In genomic region chr16:29789775-29790182, GRCh38 we compare ENCODE assay signal across 8 cellular contexts. TPM values are rescaled to one million over a fixed set of nuclear protein-coding genes. Genes with fewer than 3 reads are reported as not detected.
DNase-seq lines count a peak whose midpoint lies in the region; ATAC-seq and TF ChIP-seq lines count a peak whose summit lies in the region.

No MANE protein-coding gene starts in this region.

- in situ Hi-C loops in GM13977 (cut with MboI; ENCODE audit: low pct_unique_long_range_greater_than_20kb, low sequenced_read_pairs, unreplicated experiment) = loop anchor here (10.0 kb wide), 1 partner anchor 55 kb away; no protein-coding TSS in a partner anchor

- H3K9me3 Mint-ChIP-seq in GM23338 = no peaks in the 10 kb centered on the region

- TF ChIP-seq CTCF in GM23338 (conservative IDR thresholded peaks at IDR 0.05; ENCODE audit: low read depth in 2 of 2) (no peak), foreskin keratinocyte (conservative IDR thresholded peaks at IDR 0.05) (no peak), GM13977 (IDR thresholded peaks at IDR 0.05; ENCODE audit: extremely low read depth, insufficient read depth, missing control alignments) (no peak)

- H3K36me3 Mint-ChIP-seq in GM23338 (ENCODE audit: low read depth) = peaks cover 19% of the 10 kb centered on the region

- H3K27me3 ChIP-seq in GM23338 (ENCODE audit: insufficient read depth) = peaks cover under 1% of the 10 kb centered on the region; the same call in 1 of the 2 replicates
- H3K27me3 ChIP-seq in foreskin keratinocyte = no peaks in the 10 kb centered on the region
- H3K27me3 ChIP-seq in skeletal muscle satellite cell (ENCODE audit: control insufficient read depth, insufficient read depth, low read length) = no peaks in the 10 kb centered on the region

- H3K27me3 Mint-ChIP-seq in GM23338 (ENCODE audit: insufficient read depth, low read depth, poor library complexity) = peaks cover 19% of the 10 kb centered on the region

- peak overlapping the region; percentile 98 for H2AFZ ChIP-seq in GM23338

- peaks cover 7% of the 10 kb centered on the region; the same call in 1 of the 2 replicates for H3K4me1 ChIP-seq in GM23338 (ENCODE audit: insufficient read depth)
- H3K4me1 ChIP-seq in foreskin keratinocyte = no peaks in the 10 kb centered on the region
- peaks cover 21% of the 10 kb centered on the region for H3K4me1 ChIP-seq in skeletal muscle satellite cell (ENCODE audit: control insufficient read depth, insufficient read depth, low read length)

- no peaks in the 10 kb centered on the region for H3K9me3 ChIP-seq in skeletal muscle satellite cell (replicated peaks; ENCODE audit: low read length)

- peaks cover 42% of the 10 kb centered on the region for H3K79me2 ChIP-seq in GM23338 (replicated peaks; ENCODE audit: insufficient read depth)

- peaks cover 20% of the 10 kb centered on the region; the same call in 1 of the 2 replicates for H3F3A ChIP-seq in GM23338 (replicated peaks; ENCODE audit: low read depth)

- peak overlapping the region; percentile 99 for H3K4me3 Mint-ChIP-seq in GM23338

- ATAC-seq in GM23338 = peak; percentile 3
- peak; percentile 5 for ATAC-seq in SK-N-SH treated with all-trans-retinoic acid at 6 μM for 48 hours
- no peak for ATAC-seq in foreskin keratinocyte
- ATAC-seq in HG03442 (IDR thresholded peaks at IDR 0.05; ENCODE audit: unreplicated experiment) = no peak
- no peak for ATAC-seq in GM21825 (IDR thresholded peaks at IDR 0.05; ENCODE audit: unreplicated experiment)

- peaks cover 30% of the 10 kb centered on the region for H4K20me1 ChIP-seq in GM23338 (replicated peaks; ENCODE audit: insufficient read depth)

- peak overlapping the region; percentile 93 for H3K4me2 ChIP-seq in GM23338
- peak overlapping the region; percentile 94 for H3K4me2 ChIP-seq in skeletal muscle satellite cell (ENCODE audit: low read length)

- no peaks in the 10 kb centered on the region for H3K9me2 ChIP-seq in GM23338 (ENCODE audit: insufficient read depth)

- H3K4me1 Mint-ChIP-seq in GM23338 = peaks cover 21% of the 10 kb centered on the region

- H3K27ac Mint-ChIP-seq in GM23338 = peak overlapping the region; percentile 96

- H3K27ac ChIP-seq in GM23338 (ENCODE audit: low read depth) (peak overlapping the region; percentile 94), foreskin keratinocyte (peak overlapping the region; percentile 43)

- DNase-seq in GM23338 (ENCODE audit: low spot score) (peak; percentile 27), foreskin keratinocyte (no peak), GM13977 (ENCODE audit: low spot score) (no peak), NCI-H1930 (lab: John Stamatoyannopoulos, UW) (no peak)

- H3K9ac ChIP-seq in skeletal muscle satellite cell (ENCODE audit: low read depth, low read length) = peak overlapping the region; percentile 84

- H3K36me3 ChIP-seq in GM23338 (ENCODE audit: insufficient read depth) (no peaks in the 10 kb centered on the region), skeletal muscle satellite cell (ENCODE audit: insufficient read depth, low read length) (no peaks in the 10 kb centered on the region)

- H3K4me3 ChIP-seq in GM23338 = peak overlapping the region; percentile 95
- H3K4me3 ChIP-seq in skeletal muscle satellite cell (ENCODE audit: low read length) = peak overlapping the region; percentile 75

TF ChIP-seq in GM23338, 12 proteins besides CTCF, POLR2A, EP300 and RAD21 (continues in another document):
- TF ChIP-seq STAT1 (IDR thresholded peaks at IDR 0.05; ENCODE audit: unreplicated experiment) = no peak
- TF ChIP-seq, protein P1, sequence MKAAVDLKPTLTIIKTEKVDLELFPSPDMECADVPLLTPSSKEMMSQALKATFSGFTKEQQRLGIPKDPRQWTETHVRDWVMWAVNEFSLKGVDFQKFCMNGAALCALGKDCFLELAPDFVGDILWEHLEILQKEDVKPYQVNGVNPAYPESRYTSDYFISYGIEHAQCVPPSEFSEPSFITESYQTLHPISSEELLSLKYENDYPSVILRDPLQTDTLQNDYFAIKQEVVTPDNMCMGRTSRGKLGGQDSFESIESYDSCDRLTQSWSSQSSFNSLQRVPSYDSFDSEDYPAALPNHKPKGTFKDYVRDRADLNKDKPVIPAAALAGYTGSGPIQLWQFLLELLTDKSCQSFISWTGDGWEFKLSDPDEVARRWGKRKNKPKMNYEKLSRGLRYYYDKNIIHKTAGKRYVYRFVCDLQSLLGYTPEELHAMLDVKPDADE (IDR thresholded peaks at IDR 0.05) = no peak
- no peak for TF ChIP-seq ZNF331 (CRISPR knock-in tag; IDR thresholded peaks at IDR 0.05; ENCODE audit: low read depth)
- TF ChIP-seq ZNF114 (CRISPR knock-in tag; IDR thresholded peaks at IDR 0.05) = no peak
- TF ChIP-seq POLR2AphosphoS5 (IDR thresholded peaks at IDR 0.05; ENCODE audit: low read depth) = no peak
- TF ChIP-seq JUNB (IDR thresholded peaks at IDR 0.05; ENCODE audit: unreplicated experiment) = no peak
- TF ChIP-seq EZH2 (IDR thresholded peaks at IDR 0.05; ENCODE audit: low read depth, unreplicated experiment) = no peak
- no peak for TF ChIP-seq EZH2phosphoT487 (IDR thresholded peaks at IDR 0.05; ENCODE audit: unreplicated experiment)

TF ChIP-seq in SK-N-SH treated with all-trans-retinoic acid at 6 μM for 48 hours, 23 proteins besides CTCF, POLR2A, EP300 and RAD21 (continues in another document):
- TF ChIP-seq SNAI2 (CRISPR knock-in tag; IDR thresholded peaks at IDR 0.05) (no peak), ZFP30 (CRISPR knock-in tag; IDR thresholded peaks at IDR 0.05) (no peak), RARB (CRISPR knock-in tag; IDR thresholded peaks at IDR 0.05) (no peak), ISL1 (CRISPR knock-in tag; IDR thresholded peaks at IDR 0.05) (no peak), POU6F1 (CRISPR knock-in tag; IDR thresholded peaks at IDR 0.05; ENCODE audit: borderline replicate concordance, low read depth) (no peak)
- TF ChIP-seq, protein P2, sequence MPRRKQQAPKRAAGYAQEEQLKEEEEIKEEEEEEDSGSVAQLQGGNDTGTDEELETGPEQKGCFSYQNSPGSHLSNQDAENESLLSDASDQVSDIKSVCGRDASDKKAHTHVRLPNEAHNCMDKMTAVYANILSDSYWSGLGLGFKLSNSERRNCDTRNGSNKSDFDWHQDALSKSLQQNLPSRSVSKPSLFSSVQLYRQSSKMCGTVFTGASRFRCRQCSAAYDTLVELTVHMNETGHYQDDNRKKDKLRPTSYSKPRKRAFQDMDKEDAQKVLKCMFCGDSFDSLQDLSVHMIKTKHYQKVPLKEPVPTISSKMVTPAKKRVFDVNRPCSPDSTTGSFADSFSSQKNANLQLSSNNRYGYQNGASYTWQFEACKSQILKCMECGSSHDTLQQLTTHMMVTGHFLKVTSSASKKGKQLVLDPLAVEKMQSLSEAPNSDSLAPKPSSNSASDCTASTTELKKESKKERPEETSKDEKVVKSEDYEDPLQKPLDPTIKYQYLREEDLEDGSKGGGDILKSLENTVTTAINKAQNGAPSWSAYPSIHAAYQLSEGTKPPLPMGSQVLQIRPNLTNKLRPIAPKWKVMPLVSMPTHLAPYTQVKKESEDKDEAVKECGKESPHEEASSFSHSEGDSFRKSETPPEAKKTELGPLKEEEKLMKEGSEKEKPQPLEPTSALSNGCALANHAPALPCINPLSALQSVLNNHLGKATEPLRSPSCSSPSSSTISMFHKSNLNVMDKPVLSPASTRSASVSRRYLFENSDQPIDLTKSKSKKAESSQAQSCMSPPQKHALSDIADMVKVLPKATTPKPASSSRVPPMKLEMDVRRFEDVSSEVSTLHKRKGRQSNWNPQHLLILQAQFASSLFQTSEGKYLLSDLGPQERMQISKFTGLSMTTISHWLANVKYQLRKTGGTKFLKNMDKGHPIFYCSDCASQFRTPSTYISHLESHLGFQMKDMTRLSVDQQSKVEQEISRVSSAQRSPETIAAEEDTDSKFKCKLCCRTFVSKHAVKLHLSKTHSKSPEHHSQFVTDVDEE (CRISPR knock-in tag; IDR thresholded peaks at IDR 0.05) = no peak

RNA-seq across cellular contexts. Expression of gene KIF22, which starts 0.8 kb away (rescaled TPM):
- total RNA-seq in GM23338 (2014; rRNA removed; shearing (Covaris generic)) = 179 and 192 TPM in 2 replicates
- polyA plus RNA-seq in GM23338 (2016; fragmentation: Nextera tagmentation; extraction: Ambion mirVana) (110 and 120 TPM in 2 replicates), foreskin keratinocyte (77.1 and 90.6 TPM in 2 replicates)
- total RNA-seq in foreskin keratinocyte = 71.9 and 89.9 TPM in 2 replicates
- 34.5 and 46.1 TPM in 2 replicates for total RNA-seq in skeletal muscle satellite cell (2012; rRNA removed)

RNA-seq across cellular contexts. Expression of gene ZG16, which starts 11.7 kb away (rescaled TPM):
- not detected in 2 replicates for total RNA-seq in GM23338 (2014; rRNA removed; shearing (Covaris generic))
- polyA plus RNA-seq in GM23338 (2016; fragmentation: Nextera tagmentation; extraction: Ambion mirVana) (not detected in 2 replicates), foreskin keratinocyte (0.02 TPM in 1 of 2 replicates, not detected in the other)
- not detected in 2 replicates for total RNA-seq in foreskin keratinocyte
- total RNA-seq in skeletal muscle satellite cell (2012; rRNA removed) = not detected in 2 replicates

RNA-seq across cellular contexts. Expression of gene MAZ, which starts 16.6 kb away (rescaled TPM):
- total RNA-seq in GM23338 (2014; rRNA removed; shearing (Covaris generic)) = 181 and 270 TPM in 2 replicates
- polyA plus RNA-seq in GM23338 (2016; fragmentation: Nextera tagmentation; extraction: Ambion mirVana) (155 and 170 TPM in 2 replicates), foreskin keratinocyte (154 and 167 TPM in 2 replicates)
- total RNA-seq in foreskin keratinocyte = 171 and 172 TPM in 2 replicates
- 167 and 206 TPM in 2 replicates for total RNA-seq in skeletal muscle satellite cell (2012; rRNA removed)

RNA-seq across cellular contexts. Expression of gene PRRT2, which starts 22.2 kb away (rescaled TPM):
- total RNA-seq in GM23338 (2014; rRNA removed; shearing (Covaris generic)) = 8.9 and 13.3 TPM in 2 replicates
- polyA plus RNA-seq in GM23338 (2016; fragmentation: Nextera tagmentation; extraction: Ambion mirVana) = 13.6 and 16.6 TPM in 2 replicates
- total RNA-seq in foreskin keratinocyte = 0.11 and 0.51 TPM in 2 replicates
- polyA plus RNA-seq in foreskin keratinocyte = 0.06 and 0.24 TPM in 2 replicates
- 0.25 and 2.0 TPM in 2 replicates for total RNA-seq in skeletal muscle satellite cell (2012; rRNA removed)

RNA-seq across cellular contexts. Expression of gene PAGR1, which starts 26.2 kb away (rescaled TPM):
- 59.7 and 67.6 TPM in 2 replicates for total RNA-seq in GM23338 (2014; rRNA removed; shearing (Covaris generic))
- polyA plus RNA-seq in GM23338 (2016; fragmentation: Nextera tagmentation; extraction: Ambion mirVana) (76.7 and 78.7 TPM in 2 replicates), foreskin keratinocyte (51.7 and 54.6 TPM in 2 replicates)
- 41.9 and 50.4 TPM in 2 replicates for total RNA-seq in foreskin keratinocyte
- total RNA-seq in skeletal muscle satellite cell (2012; rRNA removed) = 18.6 and 19.8 TPM in 2 replicates

Comparison
In these comparisons a context has a peak if more than half of its experiments do, and no peak if none do; other contexts are left out.
1. ATAC-seq: peak in GM23338 (single experiment) and SK-N-SH treated with all-trans-retinoic acid at 6 μM for 48 hours (single experiment); none in foreskin keratinocyte (single experiment), HG03442 (single experiment) and GM21825 (single experiment).